ENCODE assay signal across 17 cellular contexts in genomic region chr5:36181709-36182262, GRCh38. TPM values are rescaled to one million over a fixed set of nuclear protein-coding genes. Genes with fewer than 3 reads are reported as not detected.
DNase-seq lines count a peak whose midpoint lies in the region; ATAC-seq and TF ChIP-seq lines count a peak whose summit lies in the region.
"Had no signal": no experiment of that assay in that cellular context is flagged by ENCODE, and none has a peak within 500 bp of the region (broad histone marks: within the 10 kb centered on the region; RNA-seq: fewer than 3 reads in every experiment).

No MANE protein-coding gene starts in this region.

- DNase-seq in T-helper 17 cell (no peak), caudate nucleus (lab: John Stamatoyannopoulos, UW) (no peak), Right ventricle myocardium superior (no peak), HEK293T (ENCODE audit: extremely low spot score) (no peak)
- no peak for DNase-seq in activated CD8-positive, alpha-beta memory T cell treated with anti-CD3 and anti-CD28 coated beads, Interleukin-2, amount 10 ng/mL, durations not matched to agents 7 days and 5 days
- DNase-seq: CD4-positive, CD25-positive, alpha-beta regulatory T cell; EL; GF-D8; H7; KG1; NCI-H1092; NCI-H1436 treated with DMSO at 0.1 percent for 48 hours; NCI-H2029; NCI-H526 had no signal

- no peaks in the 10 kb centered on the region for H3K9me3 Mint-ChIP-seq in activated CD8-positive, alpha-beta memory T cell treated with anti-CD3 and anti-CD28 coated beads, Interleukin-2, amount 10 ng/mL, durations not matched to agents 7 days and 5 days (ENCODE audit: low read depth)

- peaks cover 11 to 45% (median 41%) of the 10 kb centered on the region in 4 donors for H3K4me1 ChIP-seq in liver (ENCODE audit: control insufficient read depth in 4 of 4, insufficient read depth in 4 of 4, low read length in 3 of 4)

- no peak overlapping the region for H3K4me3 ChIP-seq in liver (ENCODE audit: low read depth in 1 of 3, low read length in 3 of 3)

- no peak for TF ChIP-seq CTCF in liver (IDR thresholded peaks at IDR 0.05; ENCODE audit: low read depth, low read length, missing input control)

- no peaks in the 10 kb centered on the region for H3K27me3 ChIP-seq in liver (ENCODE audit: control insufficient read depth in 4 of 4, insufficient read depth in 4 of 4, low read length in 3 of 4)

- peaks cover 11% of the 10 kb centered on the region for H3K36me3 Mint-ChIP-seq in T-helper 17 cell (ENCODE audit: low read depth)
- peaks cover 70% of the 10 kb centered on the region for H3K36me3 Mint-ChIP-seq in activated CD8-positive, alpha-beta memory T cell treated with anti-CD3 and anti-CD28 coated beads, Interleukin-2, amount 10 ng/mL, durations not matched to agents 7 days and 5 days

- POLR2A ChIA-PET in HEK293T (lab: Yijun Ruan, JAX): no interaction called here

- 37% methylated on average over 2 of the region's 2 CpGs for WGBS in liver

- no peak overlapping the region for H3K27ac Mint-ChIP-seq in T-helper 17 cell
- H3K27ac Mint-ChIP-seq in activated CD8-positive, alpha-beta memory T cell treated with anti-CD3 and anti-CD28 coated beads, Interleukin-2, amount 10 ng/mL, durations not matched to agents 7 days and 5 days: no peak overlapping the region

- H3K36me3 ChIP-seq in liver (ENCODE audit: control insufficient read depth in 4 of 4, insufficient read depth in 3 of 4, low read depth in 1 of 4, low read length in 3 of 4): peaks cover 0 to 3% (median 0%) of the 10 kb centered on the region in 4 donors

- ATAC-seq in T-helper 17 cell: no peak
- no peak for ATAC-seq in activated CD8-positive, alpha-beta memory T cell treated with anti-CD3 and anti-CD28 coated beads, Interleukin-2, amount 10 ng/mL, durations not matched to agents 7 days and 5 days
- ATAC-seq in Right ventricle myocardium superior (ENCODE audit: poor library complexity): no peak
- ATAC-seq: Right ventricle myocardium inferior had no signal

- no peaks in the 10 kb centered on the region for H3K27me3 Mint-ChIP-seq in T-helper 17 cell
- H3K27me3 Mint-ChIP-seq in activated CD8-positive, alpha-beta memory T cell treated with anti-CD3 and anti-CD28 coated beads, Interleukin-2, amount 10 ng/mL, durations not matched to agents 7 days and 5 days: no peaks in the 10 kb centered on the region
- H3K27me3 Mint-ChIP-seq: CD4-positive, CD25-positive, alpha-beta regulatory T cell had no signal

- no peak overlapping the region for H3K9ac ChIP-seq in liver (ENCODE audit: low read depth in 1 of 2, low read length in 2 of 2)

- H3K4me1 Mint-ChIP-seq in T-helper 17 cell: peaks cover 5% of the 10 kb centered on the region
- peaks cover 5% of the 10 kb centered on the region for H3K4me1 Mint-ChIP-seq in activated CD8-positive, alpha-beta memory T cell treated with anti-CD3 and anti-CD28 coated beads, Interleukin-2, amount 10 ng/mL, durations not matched to agents 7 days and 5 days

- H3K27ac ChIP-seq in caudate nucleus (ENCODE audit: low read depth, low read length) (peak overlapping the region; percentile 67), liver (ENCODE audit: low read depth in 1 of 2, low read length in 2 of 2) (peak overlapping the region; percentile 67 to 68), temporal lobe (ENCODE audit: low read depth, low read length) (peak overlapping the region; percentile 71)

- TF ChIP-seq RAD21 in liver (IDR thresholded peaks at IDR 0.05): no peak

- CTCF ChIA-PET in activated CD8-positive, alpha-beta memory T cell treated with anti-CD3 and anti-CD28 coated beads, Interleukin-2, amount 10 ng/mL, durations not matched to agents 7 days and 5 days (lab: Charles Lee): no interaction called here
- CTCF ChIA-PET in HEK293T (lab: Yijun Ruan, JAX): no interaction called here

- no peaks in the 10 kb centered on the region for H3K9me3 ChIP-seq in T-helper 17 cell (ENCODE audit: control insufficient read depth, low read length, poor library complexity, severe bottlenecking)
- no peaks in the 10 kb centered on the region for H3K9me3 ChIP-seq in liver (ENCODE audit: control insufficient read depth in 4 of 4, low read length in 3 of 4)

- peak overlapping the region; percentile 9 for H3K4me3 Mint-ChIP-seq in T-helper 17 cell
- no peak overlapping the region for H3K4me3 Mint-ChIP-seq in activated CD8-positive, alpha-beta memory T cell treated with anti-CD3 and anti-CD28 coated beads, Interleukin-2, amount 10 ng/mL, durations not matched to agents 7 days and 5 days
- H3K4me3 Mint-ChIP-seq: CD4-positive, CD25-positive, alpha-beta regulatory T cell had no signal

- intact Hi-C loops in Right ventricle myocardium superior (cut with DNase I): no loop called here

TF ChIP-seq in liver, 16 proteins besides CTCF, POLR2A, EP300 and RAD21:
- TF ChIP-seq RXRA (IDR thresholded peaks at IDR 0.05): no peak
- TF ChIP-seq, protein P1, sequence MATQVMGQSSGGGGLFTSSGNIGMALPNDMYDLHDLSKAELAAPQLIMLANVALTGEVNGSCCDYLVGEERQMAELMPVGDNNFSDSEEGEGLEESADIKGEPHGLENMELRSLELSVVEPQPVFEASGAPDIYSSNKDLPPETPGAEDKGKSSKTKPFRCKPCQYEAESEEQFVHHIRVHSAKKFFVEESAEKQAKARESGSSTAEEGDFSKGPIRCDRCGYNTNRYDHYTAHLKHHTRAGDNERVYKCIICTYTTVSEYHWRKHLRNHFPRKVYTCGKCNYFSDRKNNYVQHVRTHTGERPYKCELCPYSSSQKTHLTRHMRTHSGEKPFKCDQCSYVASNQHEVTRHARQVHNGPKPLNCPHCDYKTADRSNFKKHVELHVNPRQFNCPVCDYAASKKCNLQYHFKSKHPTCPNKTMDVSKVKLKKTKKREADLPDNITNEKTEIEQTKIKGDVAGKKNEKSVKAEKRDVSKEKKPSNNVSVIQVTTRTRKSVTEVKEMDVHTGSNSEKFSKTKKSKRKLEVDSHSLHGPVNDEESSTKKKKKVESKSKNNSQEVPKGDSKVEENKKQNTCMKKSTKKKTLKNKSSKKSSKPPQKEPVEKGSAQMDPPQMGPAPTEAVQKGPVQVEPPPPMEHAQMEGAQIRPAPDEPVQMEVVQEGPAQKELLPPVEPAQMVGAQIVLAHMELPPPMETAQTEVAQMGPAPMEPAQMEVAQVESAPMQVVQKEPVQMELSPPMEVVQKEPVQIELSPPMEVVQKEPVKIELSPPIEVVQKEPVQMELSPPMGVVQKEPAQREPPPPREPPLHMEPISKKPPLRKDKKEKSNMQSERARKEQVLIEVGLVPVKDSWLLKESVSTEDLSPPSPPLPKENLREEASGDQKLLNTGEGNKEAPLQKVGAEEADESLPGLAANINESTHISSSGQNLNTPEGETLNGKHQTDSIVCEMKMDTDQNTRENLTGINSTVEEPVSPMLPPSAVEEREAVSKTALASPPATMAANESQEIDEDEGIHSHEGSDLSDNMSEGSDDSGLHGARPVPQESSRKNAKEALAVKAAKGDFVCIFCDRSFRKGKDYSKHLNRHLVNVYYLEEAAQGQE (IDR thresholded peaks at IDR 0.05): no peak

TF ChIP-seq in HEK293T, 16 proteins besides CTCF, POLR2A, EP300 and RAD21:
- TF ChIP-seq SUZ12 (IDR thresholded peaks at IDR 0.05) (no peak), FOXM1 (IDR thresholded peaks at IDR 0.05; ENCODE audit: borderline replicate concordance) (no peak), L3MBTL2 (conservative IDR thresholded peaks at IDR 0.05) (no peak), FOXK2 (IDR thresholded peaks at IDR 0.05) (no peak), NFRKB (IDR thresholded peaks at IDR 0.05) (no peak), ELF4 (IDR thresholded peaks at IDR 0.05) (no peak), SP1 (IDR thresholded peaks at IDR 0.05) (no peak), CTBP1 (IDR thresholded peaks at IDR 0.05; ENCODE audit: borderline replicate concordance) (no peak), TARDBP (IDR thresholded peaks at IDR 0.05) (no peak), FOXA1 (IDR thresholded peaks at IDR 0.05) (no peak), ZNF384 (IDR thresholded peaks at IDR 0.05) (no peak), HDGF (IDR thresholded peaks at IDR 0.05; ENCODE audit: borderline replicate concordance) (no peak), BHLHE40 (IDR thresholded peaks at IDR 0.05; ENCODE audit: borderline replicate concordance) (no peak), LEF1 (IDR thresholded peaks at IDR 0.05; ENCODE audit: borderline replicate concordance) (no peak), ARNT (IDR thresholded peaks at IDR 0.05) (no peak)
- TF ChIP-seq, protein P2, sequence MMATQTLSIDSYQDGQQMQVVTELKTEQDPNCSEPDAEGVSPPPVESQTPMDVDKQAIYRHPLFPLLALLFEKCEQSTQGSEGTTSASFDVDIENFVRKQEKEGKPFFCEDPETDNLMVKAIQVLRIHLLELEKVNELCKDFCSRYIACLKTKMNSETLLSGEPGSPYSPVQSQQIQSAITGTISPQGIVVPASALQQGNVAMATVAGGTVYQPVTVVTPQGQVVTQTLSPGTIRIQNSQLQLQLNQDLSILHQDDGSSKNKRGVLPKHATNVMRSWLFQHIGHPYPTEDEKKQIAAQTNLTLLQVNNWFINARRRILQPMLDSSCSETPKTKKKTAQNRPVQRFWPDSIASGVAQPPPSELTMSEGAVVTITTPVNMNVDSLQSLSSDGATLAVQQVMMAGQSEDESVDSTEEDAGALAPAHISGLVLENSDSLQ (IDR thresholded peaks at IDR 0.05): no peak
TF ChIP-seq in HEK293T: peak in this region for 0.

RNA-seq across cellular contexts. Expression of gene SKP2, which starts 29.9 kb away (rescaled TPM):
- 10 to 100 TPM; 10.4 to 10.8 TPM for total RNA-seq in T-helper 17 cell
- 10 to 100 TPM; 25.4 to 28.2 TPM for total RNA-seq in liver
- 1 to 10 TPM; 4.6 to 5.4 TPM for polyA plus RNA-seq in liver
- 13.5 TPM for total RNA-seq in temporal lobe
- total RNA-seq in activated CD8-positive, alpha-beta memory T cell treated with anti-CD3 and anti-CD28 coated beads, Interleukin-2, amount 10 ng/mL, durations not matched to agents 7 days and 5 days: 10 to 100 TPM; 43.5 to 52.3 TPM
- 4.7 TPM for total RNA-seq in Right ventricle myocardium superior

RNA-seq across cellular contexts. Expression of gene LMBRD2, which starts 30.1 kb away (rescaled TPM):
- total RNA-seq in T-helper 17 cell (10 to 100 TPM in 1 of 2 donors, 1 to 10 TPM in 1; 5.9 to 10.7 TPM), liver (10 to 100 TPM; 12.9 to 20.5 TPM), temporal lobe (56.8 TPM), Right ventricle myocardium superior (9.5 TPM)
- 1 to 10 TPM; 3.8 to 5.4 TPM for polyA plus RNA-seq in liver
- total RNA-seq in activated CD8-positive, alpha-beta memory T cell treated with anti-CD3 and anti-CD28 coated beads, Interleukin-2, amount 10 ng/mL, durations not matched to agents 7 days and 5 days: 10 to 100 TPM; 13.9 to 15.1 TPM

RNA-seq across cellular contexts. Expression of gene NADK2, which starts 59.9 kb away (rescaled TPM):
- total RNA-seq in T-helper 17 cell: 10 to 100 TPM; 10.4 to 12.0 TPM
- 100 to 1,000 TPM; 101 to 178 TPM for total RNA-seq in liver
- 10 to 100 TPM; 73.6 to 74.6 TPM for polyA plus RNA-seq in liver
- total RNA-seq in temporal lobe: 68.8 TPM
- 10 to 100 TPM; 12.5 to 14.9 TPM for total RNA-seq in activated CD8-positive, alpha-beta memory T cell treated with anti-CD3 and anti-CD28 coated beads, Interleukin-2, amount 10 ng/mL, durations not matched to agents 7 days and 5 days
- total RNA-seq in Right ventricle myocardium superior: 37.3 TPM
